ENCODE assay signal across 22 cellular contexts in the genomic region with DNA sequence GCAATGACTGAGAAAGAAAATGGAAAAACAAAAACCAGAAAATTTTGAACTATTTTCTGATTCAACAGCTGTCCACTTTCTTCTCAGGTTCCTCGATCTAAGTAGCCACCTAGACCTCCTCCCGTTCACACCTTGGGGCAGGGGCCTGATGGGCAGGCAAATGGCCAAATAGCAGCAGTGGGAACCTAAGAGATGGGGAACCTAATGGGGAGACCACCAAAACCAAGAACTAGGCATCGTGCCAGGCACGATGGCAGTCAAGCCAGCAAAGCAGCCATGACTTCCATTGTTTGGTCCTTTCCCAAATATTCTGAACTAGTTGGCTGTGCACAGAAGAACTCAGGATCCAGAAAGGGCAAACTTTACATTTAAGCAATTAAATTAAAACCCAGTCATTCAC. TPM values are rescaled to one million over a fixed set of nuclear protein-coding genes. Genes with fewer than 3 reads are reported as not detected.
A peak's percentile ranks its signal among the peaks of the same experiment; 100 is the strongest.
DNase-seq lines count a peak whose midpoint lies in the region; ATAC-seq and TF ChIP-seq lines count a peak whose summit lies in the region.
"Had no signal": no experiment of that assay in that cellular context is flagged by ENCODE, and none has a peak within 500 bp of the region (broad histone marks: within the 10 kb centered on the region; RNA-seq: fewer than 3 reads in every experiment).

No MANE protein-coding gene starts in this region.

- peaks cover 51% of the 10 kb centered on the region for H3K36me3 ChIP-seq in CD4-positive, alpha-beta memory T cell (ENCODE audit: insufficient read depth, low read length)
- H3K36me3 ChIP-seq in skeletal muscle tissue (ENCODE audit: control insufficient read depth in 3 of 3, insufficient read depth in 3 of 3, low read length in 3 of 3): peaks cover 8 to 43% (median 25%) of the 10 kb centered on the region in 3 donors
- H3K36me3 ChIP-seq: MG63 had no signal

- intact Hi-C loops in CD4-positive, alpha-beta memory T cell (cut with micrococcal nuclease): no loop called here

- peaks cover 17 to 76% (median 43%) of the 10 kb centered on the region in 4 donors for H3K4me1 Mint-ChIP-seq in CD4-positive, alpha-beta memory T cell

- DNase-seq in CD4-positive, alpha-beta memory T cell: peak in 1 of 5 donors; percentile 21
- peak; percentile 63 for DNase-seq in coronary artery (ENCODE audit: low spot score)
- DNase-seq in NCI-H446 (lab: John Stamatoyannopoulos, UW): no peak
- no peak for DNase-seq in NCI-H2029 (lab: John Stamatoyannopoulos, UW)
- DNase-seq: activated CD4-positive, alpha-beta T cell treated with anti-CD3 and anti-CD28 coated beads for 48 hours; C1 segment of cervical spinal cord; dorsolateral prefrontal cortex; KBM-7; left ventricle myocardium inferior; MG63; NCI-H1417; small intestine; stimulated activated CD8-positive, alpha-beta memory T cell treated with anti-CD3 and anti-CD28 coated beads, Interleukin-4, amount 100 ng/mL, for 48 hours; stomach; T-helper 2 cell; upper lobe of left lung had no signal

- H3K9ac ChIP-seq in skeletal muscle tissue (ENCODE audit: low read depth in 1 of 3, low read length in 3 of 3): no peak overlapping the region

- H3K9me3 Mint-ChIP-seq in CD4-positive, alpha-beta memory T cell: no peaks in the 10 kb centered on the region
- H3K9me3 Mint-ChIP-seq: mesothelial cell of epicardium, nephron had no signal

- POLR2A ChIA-PET in CD4-positive, alpha-beta memory T cell (lab: Charles Lee; ENCODE audit: partially characterized antibody): no interaction called here

- no peaks in the 10 kb centered on the region for H3K9me3 ChIP-seq in CD4-positive, alpha-beta memory T cell (ENCODE audit: control insufficient read depth in 1 of 2, low read length in 2 of 2)
- H3K9me3 ChIP-seq in skeletal muscle tissue (ENCODE audit: control insufficient read depth in 3 of 3, low read length in 3 of 3): no peaks in the 10 kb centered on the region
- H3K9me3 ChIP-seq: left ventricle myocardium inferior, MG63, stomach, upper lobe of left lung had no signal

- CTCF ChIA-PET in CD4-positive, alpha-beta memory T cell (lab: Charles Lee; ENCODE audit: partially characterized antibody): interaction anchor here (1.4 to 10.0 kb wide), 3 partner anchors 72 to 142 kb away, joined by 4 to 224 read pairs (median 203); partner anchors contain the start of gene SH3BP5

- H3K27me3 Mint-ChIP-seq in CD4-positive, alpha-beta memory T cell: no peaks in the 10 kb centered on the region

- H3K27me3 ChIP-seq in CD4-positive, alpha-beta memory T cell (ENCODE audit: insufficient read depth, low read length): no peaks in the 10 kb centered on the region
- no peaks in the 10 kb centered on the region for H3K27me3 ChIP-seq in skeletal muscle tissue (ENCODE audit: control insufficient read depth in 3 of 3, insufficient read depth in 3 of 3, low read length in 3 of 3)
- H3K27me3 ChIP-seq: dorsolateral prefrontal cortex, MG63, stomach, upper lobe of left lung had no signal

- H3K27ac ChIP-seq in C4-2B (peak overlapping the region; percentile 19; the same call in 1 of the 2 replicates), coronary artery (no peak overlapping the region), skeletal muscle tissue (ENCODE audit: low read depth, low read length) (peak overlapping the region; percentile 6)
- no peak overlapping the region for H3K27ac ChIP-seq in CD4-positive, alpha-beta memory T cell (ENCODE audit: low read depth, low read length)
- H3K27ac ChIP-seq: left ventricle myocardium inferior, SK-N-MC had no signal

- no peak overlapping the region for H3K4me3 ChIP-seq in CD4-positive, alpha-beta memory T cell (ENCODE audit: low read length in 2 of 2)
- H3K4me3 ChIP-seq in coronary artery (no peak overlapping the region), skeletal muscle tissue (ENCODE audit: low read length in 3 of 3) (no peak overlapping the region)
- H3K4me3 ChIP-seq: dorsolateral prefrontal cortex, left ventricle myocardium inferior, MG63, SK-N-MC, stomach, upper lobe of left lung had no signal

- peak overlapping the region in 6 of 7 donors; percentile 29 to 81 (median 64) for H3K27ac Mint-ChIP-seq in CD4-positive, alpha-beta memory T cell
- H3K27ac Mint-ChIP-seq: mesothelial cell of epicardium, nephron had no signal

- H3K4me1 ChIP-seq in CD4-positive, alpha-beta memory T cell (ENCODE audit: insufficient read depth, low read length): peaks cover 38% of the 10 kb centered on the region
- peaks cover 5 to 42% (median 23%) of the 10 kb centered on the region in 3 donors for H3K4me1 ChIP-seq in skeletal muscle tissue (ENCODE audit: control insufficient read depth in 3 of 3, insufficient read depth in 3 of 3, low read length in 3 of 3)

- TF ChIP-seq CTCF in C4-2B (conservative IDR thresholded peaks at IDR 0.05): no peak
- no peak for TF ChIP-seq CTCF in coronary artery (IDR thresholded peaks at IDR 0.05)

- H3K4me3 Mint-ChIP-seq in CD4-positive, alpha-beta memory T cell: no peak overlapping the region
- H3K4me3 Mint-ChIP-seq: mesothelial cell of epicardium, nephron had no signal

- ATAC-seq in GM18868 (IDR thresholded peaks at IDR 0.05; ENCODE audit: unreplicated experiment): no peak

- peaks cover 41 to 76% of the 10 kb centered on the region in 2 donors for H3K36me3 Mint-ChIP-seq in CD4-positive, alpha-beta memory T cell

RNA-seq across cellular contexts. Expression of gene CAPN7, which starts 57.1 kb away (rescaled TPM):
- total RNA-seq in CD4-positive, alpha-beta memory T cell: 100 to 1,000 TPM in 1 of 2 experiments, 10 to 100 TPM in 1; 95.5 to 103 TPM
- 10 to 100 TPM; 18.9 to 23.7 TPM for polyA plus RNA-seq in CD4-positive, alpha-beta memory T cell
- total RNA-seq in skeletal muscle tissue: 32.9 TPM

Comparison
In these comparisons a context has a peak if more than half of its experiments do, and no peak if none do; other contexts are left out.
1. H3K27ac ChIP-seq: peak in C4-2B (single experiment) and skeletal muscle tissue (single experiment); none in CD4-positive, alpha-beta memory T cell (single experiment) and coronary artery (0 of 2).